ENCODE assay signal across 8 cellular contexts in the genomic region with DNA sequence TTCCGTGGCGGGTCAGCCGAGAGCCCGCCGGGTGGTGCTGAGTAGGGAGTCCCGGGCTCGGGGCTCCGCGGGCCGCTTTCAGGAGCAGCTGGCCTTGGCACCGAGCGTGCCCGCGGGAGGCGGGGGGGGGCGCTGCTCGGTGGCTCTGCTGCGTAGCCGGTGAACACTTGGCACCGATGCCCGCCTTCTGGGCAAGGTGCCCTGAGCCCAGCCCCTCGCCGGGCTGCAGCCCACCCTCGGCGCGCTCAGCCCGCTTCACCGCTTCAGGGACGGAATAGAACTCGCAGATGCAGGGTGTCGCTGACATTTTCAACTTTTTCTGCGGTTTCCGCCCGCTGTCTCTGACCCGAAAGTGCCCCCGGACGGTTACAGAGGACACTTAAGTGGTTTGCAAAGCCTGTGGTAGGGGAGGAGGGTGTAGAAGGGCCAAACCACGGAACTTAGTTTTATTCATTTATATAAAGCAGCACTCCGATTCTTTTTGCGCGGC. TPM values are rescaled to one million over a fixed set of nuclear protein-coding genes. Genes with fewer than 3 reads are reported as not detected.
DNase-seq lines count a peak whose midpoint lies in the region; ATAC-seq and TF ChIP-seq lines count a peak whose summit lies in the region.

No MANE protein-coding gene starts in this region.

- H3K27me3 Mint-ChIP-seq in Caco-2 (ENCODE audit: insufficient read depth, unreplicated experiment) (peaks cover 38% of the 10 kb centered on the region), WTC11 (ENCODE audit: low read depth) (peaks cover 69% of the 10 kb centered on the region)

- H3K36me3 ChIP-seq in Caco-2 (ENCODE audit: control insufficient read depth, insufficient read depth, low read length) (no peaks in the 10 kb centered on the region), subcutaneous abdominal adipose tissue (ENCODE audit: control insufficient read depth in 5 of 5, insufficient read depth in 5 of 5, low read length in 5 of 5) (no peaks in the 10 kb centered on the region)
- no peaks in the 10 kb centered on the region for H3K36me3 ChIP-seq in effector memory CD4-positive, alpha-beta T cell (ENCODE audit: control insufficient read depth, insufficient read depth, low read length)

- CTCF ChIA-PET in Caco-2 (lab: Charles Lee), result no interaction called here
- CTCF ChIA-PET in WTC11 (lab: Charles Lee), result interaction anchor here (1.2 to 1.4 kb wide), 2 partner anchors 27 to 28 kb away, joined by 3 to 10 read pairs; no protein-coding TSS in a partner anchor

- H3K4me3 Mint-ChIP-seq in Caco-2 (ENCODE audit: unreplicated experiment) (peak overlapping the region; percentile 57), WTC11 (peak overlapping the region; percentile 74)

- BruUV-seq in Caco-2 (replicated peaks; lab: Mats Ljungman, UMichigan), result no TSS peak

- no peaks in the 10 kb centered on the region for H3K27me3 ChIP-seq in Caco-2 (replicated peaks; ENCODE audit: control insufficient read depth, insufficient read depth, low read length)
- H3K27me3 ChIP-seq in effector memory CD4-positive, alpha-beta T cell (replicated peaks; ENCODE audit: control insufficient read depth, insufficient read depth, low read length, poor library complexity, severe bottlenecking), result no peaks in the 10 kb centered on the region
- H3K27me3 ChIP-seq in mononuclear cell (ENCODE audit: insufficient read depth, low read length), result no peaks in the 10 kb centered on the region
- H3K27me3 ChIP-seq in subcutaneous abdominal adipose tissue (ENCODE audit: control insufficient read depth in 5 of 5, insufficient read depth in 4 of 5, low read length in 5 of 5), result no peaks in the 10 kb centered on the region

- peak overlapping the region in 4 of 5 donors; percentile 56 to 91 (median 80) for H3K9ac ChIP-seq in subcutaneous abdominal adipose tissue (ENCODE audit: low read length in 5 of 5)

- H3K27ac ChIP-seq in effector memory CD4-positive, alpha-beta T cell (ENCODE audit: insufficient read depth, low read length, poor library complexity, severe bottlenecking), result no peak overlapping the region
- H3K27ac ChIP-seq in subcutaneous abdominal adipose tissue (ENCODE audit: low read depth, low read length), result peak overlapping the region; percentile 15

- no peak for DNase-seq in Caco-2
- peak; percentile 16 for DNase-seq in WTC11 (ENCODE audit: low spot score)
- DNase-seq in effector memory CD4-positive, alpha-beta T cell, result peak in 1 of 3 donors; percentile 7
- no peak for DNase-seq in OCI-M2 (lab: John Stamatoyannopoulos, UW; ENCODE audit: unreplicated experiment)

- H3K4me1 Mint-ChIP-seq in Caco-2 (ENCODE audit: low read depth, unreplicated experiment) (peaks cover 6% of the 10 kb centered on the region), WTC11 (peaks cover 8% of the 10 kb centered on the region)

- no peak for TF ChIP-seq CTCF in Caco-2 (IDR thresholded peaks at IDR 0.05; ENCODE audit: insufficient read depth in 1 of 2, low read depth in 1 of 2, low read length in 1 of 2, severe bottlenecking in 1 of 2, unreplicated experiment in 1 of 2)
- no peak for TF ChIP-seq CTCF in WTC11 (IDR thresholded peaks at IDR 0.05)

- no peaks in the 10 kb centered on the region for H3K9me3 Mint-ChIP-seq in Caco-2 (ENCODE audit: unreplicated experiment)
- no peaks in the 10 kb centered on the region for H3K9me3 Mint-ChIP-seq in WTC11

- H3K4me3 ChIP-seq in Caco-2 (ENCODE audit: low read depth, low read length), result peak overlapping the region; percentile 17
- H3K4me3 ChIP-seq in effector memory CD4-positive, alpha-beta T cell (ENCODE audit: insufficient read depth, low read depth, low read length, poor library complexity, severe bottlenecking), result peak overlapping the region; percentile 66
- peak overlapping the region; percentile 43 for H3K4me3 ChIP-seq in mononuclear cell (ENCODE audit: low read length)
- peak overlapping the region; percentile 65 to 82 (median 75) for H3K4me3 ChIP-seq in subcutaneous abdominal adipose tissue (ENCODE audit: low read depth in 1 of 5, low read length in 5 of 5)

- ATAC-seq in GM19455 (IDR thresholded peaks at IDR 0.05; ENCODE audit: unreplicated experiment) (peak; percentile 66), HG03521 (IDR thresholded peaks at IDR 0.05; ENCODE audit: unreplicated experiment) (peak; percentile 40), WTC11 (peak; percentile 37)

- POLR2A ChIA-PET in Caco-2 (lab: Charles Lee), result no interaction called here
- POLR2A ChIA-PET in WTC11 (lab: Charles Lee), result interaction anchor here (0.6 kb wide), 1 partner anchor 1580 kb away, joined by 3 read pairs; no protein-coding TSS in a partner anchor

- no peaks in the 10 kb centered on the region for H3K9me3 ChIP-seq in Caco-2
- no peaks in the 10 kb centered on the region for H3K9me3 ChIP-seq in effector memory CD4-positive, alpha-beta T cell (ENCODE audit: control insufficient read depth, low read length)
- H3K9me3 ChIP-seq in mononuclear cell (ENCODE audit: low read depth, low read length), result no peaks in the 10 kb centered on the region
- H3K9me3 ChIP-seq in subcutaneous abdominal adipose tissue (ENCODE audit: control insufficient read depth in 5 of 5, low read length in 5 of 5), result no peaks in the 10 kb centered on the region

- no peaks in the 10 kb centered on the region for H3K36me3 Mint-ChIP-seq in Caco-2 (ENCODE audit: insufficient read depth, unreplicated experiment)
- H3K36me3 Mint-ChIP-seq in WTC11, result no peaks in the 10 kb centered on the region

- H3K4me1 ChIP-seq in Caco-2 (no peaks in the 10 kb centered on the region), mononuclear cell (ENCODE audit: insufficient read depth, low read length) (peaks cover 68% of the 10 kb centered on the region), subcutaneous abdominal adipose tissue (ENCODE audit: control insufficient read depth in 5 of 5, insufficient read depth in 5 of 5, low read length in 5 of 5) (peaks cover 4 to 29% (median 20%) of the 10 kb centered on the region in 5 donors)
- H3K4me1 ChIP-seq in effector memory CD4-positive, alpha-beta T cell (ENCODE audit: control insufficient read depth, insufficient read depth, low read length, poor library complexity, severe bottlenecking), result peaks cover 13% of the 10 kb centered on the region

- no peak overlapping the region for H3K27ac Mint-ChIP-seq in Caco-2 (ENCODE audit: unreplicated experiment)
- H3K27ac Mint-ChIP-seq in WTC11, result no peak overlapping the region

- intact Hi-C loops in Caco-2 (cut with micrococcal nuclease; ENCODE audit: unreplicated experiment), result no loop called here

TF ChIP-seq in WTC11, 78 proteins besides CTCF, POLR2A, EP300 and RAD21:
- TF ChIP-seq, protein P1, sequence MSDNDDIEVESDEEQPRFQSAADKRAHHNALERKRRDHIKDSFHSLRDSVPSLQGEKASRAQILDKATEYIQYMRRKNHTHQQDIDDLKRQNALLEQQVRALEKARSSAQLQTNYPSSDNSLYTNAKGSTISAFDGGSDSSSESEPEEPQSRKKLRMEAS (CRISPR knock-in tag; IDR thresholded peaks at IDR 0.05), result 0 out of 2 replicates have a peak, but pooled peaks have one; percentile 33
- TF ChIP-seq, protein P2, sequence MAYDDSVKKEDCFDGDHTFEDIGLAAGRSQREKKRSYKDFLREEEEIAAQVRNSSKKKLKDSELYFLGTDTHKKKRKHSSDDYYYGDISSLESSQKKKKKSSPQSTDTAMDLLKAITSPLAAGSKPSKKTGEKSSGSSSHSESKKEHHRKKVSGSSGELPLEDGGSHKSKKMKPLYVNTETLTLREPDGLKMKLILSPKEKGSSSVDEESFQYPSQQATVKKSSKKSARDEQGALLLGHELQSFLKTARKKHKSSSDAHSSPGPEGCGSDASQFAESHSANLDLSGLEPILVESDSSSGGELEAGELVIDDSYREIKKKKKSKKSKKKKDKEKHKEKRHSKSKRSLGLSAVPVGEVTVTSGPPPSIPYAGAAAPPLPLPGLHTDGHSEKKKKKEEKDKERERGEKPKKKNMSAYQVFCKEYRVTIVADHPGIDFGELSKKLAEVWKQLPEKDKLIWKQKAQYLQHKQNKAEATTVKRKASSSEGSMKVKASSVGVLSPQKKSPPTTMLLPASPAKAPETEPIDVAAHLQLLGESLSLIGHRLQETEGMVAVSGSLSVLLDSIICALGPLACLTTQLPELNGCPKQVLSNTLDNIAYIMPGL (CRISPR knock-in tag; IDR thresholded peaks at IDR 0.05), result 0 out of 2 replicates have a peak, but pooled peaks have one; percentile 46
- no peak for TF ChIP-seq GABPB1 (CRISPR knock-in tag; IDR thresholded peaks at IDR 0.05)

RNA-seq across cellular contexts. Expression of a gene that starts 0.7 kb away (rescaled TPM):
- total RNA-seq in Caco-2 (2022), result not detected in 2 replicates
- 0.17 to 0.39 TPM (median 0.37 TPM) in 3 replicates for total RNA-seq in WTC11 (2021)
- total RNA-seq in mononuclear cell, result 7.5 TPM

Comparison
In these comparisons a context has a peak if more than half of its experiments do, and no peak if none do; other contexts are left out.
1. H3K4me3 ChIP-seq: peak in every context shown above with its lines; median percentile 75 in subcutaneous abdominal adipose tissue; 66 in effector memory CD4-positive, alpha-beta T cell; 43 in mononuclear cell; 17 in Caco-2.